13 cellular contexts compared by ENCODE assay signal in genomic region chr17:65131946-65132345, GRCh38.
DNase-seq lines count a peak whose midpoint lies in the region; ATAC-seq and TF ChIP-seq lines count a peak whose summit lies in the region.
"Had no signal": no experiment of that assay in that cellular context is flagged by ENCODE, and none has a peak within 500 bp of the region (broad histone marks: within the 10 kb centered on the region; RNA-seq: fewer than 3 reads in every experiment).

No MANE protein-coding gene starts in this region.

- H3K27me3 ChIP-seq in RWPE2 (ENCODE audit: insufficient read depth, poor library complexity, severe bottlenecking): no peaks in the 10 kb centered on the region

- no peak for TF ChIP-seq CTCF in RWPE2 (IDR thresholded peaks at IDR 0.05; ENCODE audit: poor library complexity, severe bottlenecking)
- no peak for TF ChIP-seq CTCF in fibroblast of mammary gland (conservative IDR thresholded peaks at IDR 0.05; ENCODE audit: control insufficient read depth, insufficient read depth, low read depth, low read length)

- H3K27ac ChIP-seq in RWPE2 (ENCODE audit: poor library complexity, severe bottlenecking): no peak overlapping the region

- H3K4me3 ChIP-seq in RWPE2 (ENCODE audit: severe bottlenecking) (no peak overlapping the region), fibroblast of mammary gland (ENCODE audit: control insufficient read depth, low read depth, low read length) (no peak overlapping the region)

- H3K9me3 ChIP-seq in RWPE2 (ENCODE audit: severe bottlenecking): no peaks in the 10 kb centered on the region

- DNase-seq in GM04504 (ENCODE audit: low read depth) (peak; percentile 83), RWPE2 (ENCODE audit: low spot score) (no peak), fibroblast of mammary gland (ENCODE audit: low read depth) (peak; percentile 99), stromal cell of bone marrow (ENCODE audit: low read depth) (peak; percentile 61), AML-193 (lab: John Stamatoyannopoulos, UW) (no peak)
- DNase-seq: activated naive CD4-positive, alpha-beta T cell treated with Interleukin-2 at 50 U/mL for 16 hours; central memory CD4-positive, alpha-beta T cell; KBM-7; NCI-H1694; NCI-H69; occipital lobe had no signal

- H3K36me3 ChIP-seq in RWPE2 (ENCODE audit: low read depth): no peaks in the 10 kb centered on the region

- no peaks in the 10 kb centered on the region for H3K4me1 ChIP-seq in RWPE2 (ENCODE audit: insufficient read depth, poor library complexity, severe bottlenecking)

- ATAC-seq in RWPE2 (ENCODE audit: low read depth) (peak; percentile 85), HG03159 (IDR thresholded peaks at IDR 0.05; ENCODE audit: unreplicated experiment) (no peak), GM18858 (IDR thresholded peaks at IDR 0.05; ENCODE audit: unreplicated experiment) (no peak)

Comparison
In these comparisons a context has a peak if more than half of its experiments do, and no peak if none do; other contexts are left out.
1. DNase-seq: peak in GM04504 (single experiment), fibroblast of mammary gland (single experiment) and stromal cell of bone marrow (single experiment); none in RWPE2 (single experiment) and AML-193 (0 of 2).